ENCODE assay signal across 20 cellular contexts in the genomic region with DNA sequence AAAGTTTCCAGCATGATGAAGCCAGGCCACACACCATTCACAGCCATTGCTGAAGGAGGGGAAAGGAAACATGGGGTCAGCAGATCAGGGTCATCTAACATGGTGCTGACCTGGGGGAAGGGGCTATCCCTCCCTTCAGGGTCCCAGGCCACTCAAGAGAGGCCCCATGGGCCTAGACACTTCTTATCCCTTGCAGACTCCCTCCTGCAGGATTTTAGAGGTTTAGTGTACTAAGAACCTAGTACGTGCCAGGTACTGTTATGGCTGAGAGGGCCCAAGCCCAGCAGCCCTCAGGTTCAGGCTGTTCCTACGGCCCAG. TPM values are rescaled to one million over a fixed set of nuclear protein-coding genes. Genes with fewer than 3 reads are reported as not detected.
A peak's percentile ranks its signal among the peaks of the same experiment; 100 is the strongest.
DNase-seq lines count a peak whose midpoint lies in the region; ATAC-seq, FAIRE-seq and TF ChIP-seq lines count a peak whose summit lies in the region.
"Had no signal": no experiment of that assay in that cellular context is flagged by ENCODE, and none has a peak within 500 bp of the region (broad histone marks: within the 10 kb centered on the region; RNA-seq: fewer than 3 reads in every experiment).

No MANE protein-coding gene starts in this region.

- H3K4me1 Mint-ChIP-seq in stimulated activated naive CD8-positive, alpha-beta T cell treated with anti-CD3 and anti-CD28 coated beads, Interleukin-15, amount 100 ng/mL, for 72 hours, result peaks cover 23% of the 10 kb centered on the region
- H3K4me1 Mint-ChIP-seq in type B pancreatic cell (ENCODE audit: unreplicated experiment), result peaks cover 17% of the 10 kb centered on the region

- no peak for ATAC-seq in stimulated activated naive CD8-positive, alpha-beta T cell treated with anti-CD3 and anti-CD28 coated beads, Interleukin-15, amount 100 ng/mL, for 72 hours
- no peak for ATAC-seq in stimulated activated naive CD8-positive, alpha-beta T cell treated with anti-CD3 and anti-CD28 coated beads, Interleukin-15, Interleukin-2, amounts not matched to agents 100 U/mL and 50 U/mL, for 24 hours

- H3K27ac Mint-ChIP-seq in stimulated activated naive CD8-positive, alpha-beta T cell treated with anti-CD3 and anti-CD28 coated beads, Interleukin-15, amount 100 ng/mL, for 72 hours, result no peak overlapping the region
- peak overlapping the region; percentile 29 for H3K27ac Mint-ChIP-seq in type B pancreatic cell

- intact Hi-C loops in kidney (cut with DNase I), result loop anchor here (10.0 kb wide), 1 partner anchor 209 kb away; a partner anchor contains a TSS

- no peaks in the 10 kb centered on the region for H3K27me3 Mint-ChIP-seq in stimulated activated naive CD8-positive, alpha-beta T cell treated with anti-CD3 and anti-CD28 coated beads, Interleukin-15, amount 100 ng/mL, for 72 hours
- H3K27me3 Mint-ChIP-seq in type B pancreatic cell, result no peaks in the 10 kb centered on the region
- H3K27me3 Mint-ChIP-seq: activated CD4-positive, alpha-beta T cell treated with anti-CD3 and anti-CD28 coated beads for 36 hours; CD4-positive, CD25-positive, alpha-beta regulatory T cell had no signal

- no peak for DNase-seq in stimulated activated naive CD8-positive, alpha-beta T cell treated with anti-CD3 and anti-CD28 coated beads, Interleukin-15, amount 100 ng/mL, for 72 hours
- no peak for DNase-seq in stimulated activated naive CD8-positive, alpha-beta T cell treated with anti-CD3 and anti-CD28 coated beads, Interleukin-15, Interleukin-2, amounts not matched to agents 100 U/mL and 50 U/mL, for 24 hours
- DNase-seq in kidney (no peak), type B pancreatic cell (ENCODE audit: extremely low spot score, unreplicated experiment) (no peak), RKO (ENCODE audit: low spot score) (no peak), NCI-H2171 (lab: John Stamatoyannopoulos, UW) (no peak)
- DNase-seq: ACHN; activated CD4-positive, alpha-beta T cell treated with anti-CD3 and anti-CD28 coated beads for 36 hours; activated CD8-positive, alpha-beta memory T cell treated with anti-CD3 and anti-CD28 coated beads, Interleukin-2, amount 50 U/mL, for 48 hours; activated naive CD4-positive, alpha-beta T cell; CD4-positive, CD25-positive, alpha-beta regulatory T cell; DMS79 treated with DMSO at 0.1 percent for 48 hours; NCI-H2081 treated with DMSO at 0.1 percent for 48 hours; NCI-H524; occipital lobe; OCI-M1; SIG-M5 had no signal

- no peaks in the 10 kb centered on the region for H3K9me3 Mint-ChIP-seq in stimulated activated naive CD8-positive, alpha-beta T cell treated with anti-CD3 and anti-CD28 coated beads, Interleukin-15, amount 100 ng/mL, for 72 hours
- H3K9me3 Mint-ChIP-seq in type B pancreatic cell, result no peaks in the 10 kb centered on the region
- H3K9me3 Mint-ChIP-seq: CD4-positive, CD25-positive, alpha-beta regulatory T cell had no signal

- FAIRE-seq in kidney (lab: Jason Lieb, UNC), result no peak
- FAIRE-seq: GM18507 had no signal

- H3K9me3 ChIP-seq in kidney (ENCODE audit: control insufficient read depth in 1 of 2, low read length in 2 of 2), result no peaks in the 10 kb centered on the region
- H3K9me3 ChIP-seq: ascending aorta had no signal

- H3K4me3 Mint-ChIP-seq in stimulated activated naive CD8-positive, alpha-beta T cell treated with anti-CD3 and anti-CD28 coated beads, Interleukin-15, amount 100 ng/mL, for 72 hours, result peak overlapping the region; percentile 28 to 76
- H3K4me3 Mint-ChIP-seq in type B pancreatic cell, result peak overlapping the region; percentile 83

- peaks cover 12 to 28% of the 10 kb centered on the region in 2 donors for H3K4me1 ChIP-seq in kidney (ENCODE audit: control insufficient read depth in 1 of 2, insufficient read depth in 1 of 2, low read depth in 1 of 2, low read length in 2 of 2)

- no peak overlapping the region for H3K9ac ChIP-seq in kidney (ENCODE audit: low read length in 2 of 2)

- no peak for TF ChIP-seq CTCF in kidney (IDR thresholded peaks at IDR 0.05; ENCODE audit: borderline replicate concordance, extremely low read depth, insufficient read depth)
- TF ChIP-seq CTCF in type B pancreatic cell (conservative IDR thresholded peaks at IDR 0.05), result no peak

- peaks cover 2 to 11% of the 10 kb centered on the region in 2 donors for H3K36me3 ChIP-seq in kidney (ENCODE audit: control insufficient read depth in 1 of 2, insufficient read depth in 2 of 2, low read length in 2 of 2)

- peak overlapping the region; percentile 16 to 26 for H3K27ac ChIP-seq in kidney (ENCODE audit: low read depth in 2 of 2, low read length in 2 of 2)
- H3K27ac ChIP-seq: ascending aorta had no signal

- H3K4me3 ChIP-seq in kidney (ENCODE audit: low read length in 2 of 2), result no peak overlapping the region

- no peaks in the 10 kb centered on the region for H3K36me3 Mint-ChIP-seq in type B pancreatic cell

RNA-seq across cellular contexts. Expression of a gene that starts 8.8 kb away (rescaled TPM):
- total RNA-seq in kidney, result 18.7 TPM
- polyA plus RNA-seq in kidney (ENCODE audit: insufficient read depth, low read depth, low replicate concordance), result 538 TPM
- 14.7 and 28.4 TPM in 2 replicates for total RNA-seq in type B pancreatic cell (ENCODE audit: low replicate concordance)

RNA-seq across cellular contexts. Expression of a gene that starts 17.0 kb away (rescaled TPM):
- total RNA-seq in kidney, result 75.2 TPM
- polyA plus RNA-seq in kidney (ENCODE audit: insufficient read depth, low read depth, low replicate concordance), result 32.1 TPM
- 2.7 and 60.7 TPM in 2 replicates for total RNA-seq in type B pancreatic cell (ENCODE audit: low replicate concordance)

RNA-seq across cellular contexts. Expression of a gene that starts 23.5 kb away (rescaled TPM):
- total RNA-seq in kidney (3.7 TPM), type B pancreatic cell (ENCODE audit: low replicate concordance) (1.8 and 2.4 TPM in 2 replicates)
- 3.8 TPM for polyA plus RNA-seq in kidney (ENCODE audit: insufficient read depth, low read depth, low replicate concordance)
- total RNA-seq: CD4-positive, CD25-positive, alpha-beta regulatory T cell had no signal

RNA-seq across cellular contexts. Expression of a gene that starts 23.9 kb away (rescaled TPM):
- total RNA-seq in kidney (260 TPM), type B pancreatic cell (ENCODE audit: low replicate concordance) (298 and 401 TPM in 2 replicates)
- 718 TPM for polyA plus RNA-seq in kidney (ENCODE audit: insufficient read depth, low read depth, low replicate concordance)

RNA-seq across cellular contexts. Expression of a gene that starts 28.2 kb away (rescaled TPM):
- total RNA-seq in kidney (0.69 TPM), type B pancreatic cell (ENCODE audit: low replicate concordance) (0.12 and 0.51 TPM in 2 replicates)
- polyA plus RNA-seq in kidney (ENCODE audit: insufficient read depth, low read depth, low replicate concordance), result 2.9 TPM
- total RNA-seq: ascending aorta, fibroblast of villous mesenchyme had no signal
